ENCODE assay signal across 1 cellular context in the genomic region with DNA sequence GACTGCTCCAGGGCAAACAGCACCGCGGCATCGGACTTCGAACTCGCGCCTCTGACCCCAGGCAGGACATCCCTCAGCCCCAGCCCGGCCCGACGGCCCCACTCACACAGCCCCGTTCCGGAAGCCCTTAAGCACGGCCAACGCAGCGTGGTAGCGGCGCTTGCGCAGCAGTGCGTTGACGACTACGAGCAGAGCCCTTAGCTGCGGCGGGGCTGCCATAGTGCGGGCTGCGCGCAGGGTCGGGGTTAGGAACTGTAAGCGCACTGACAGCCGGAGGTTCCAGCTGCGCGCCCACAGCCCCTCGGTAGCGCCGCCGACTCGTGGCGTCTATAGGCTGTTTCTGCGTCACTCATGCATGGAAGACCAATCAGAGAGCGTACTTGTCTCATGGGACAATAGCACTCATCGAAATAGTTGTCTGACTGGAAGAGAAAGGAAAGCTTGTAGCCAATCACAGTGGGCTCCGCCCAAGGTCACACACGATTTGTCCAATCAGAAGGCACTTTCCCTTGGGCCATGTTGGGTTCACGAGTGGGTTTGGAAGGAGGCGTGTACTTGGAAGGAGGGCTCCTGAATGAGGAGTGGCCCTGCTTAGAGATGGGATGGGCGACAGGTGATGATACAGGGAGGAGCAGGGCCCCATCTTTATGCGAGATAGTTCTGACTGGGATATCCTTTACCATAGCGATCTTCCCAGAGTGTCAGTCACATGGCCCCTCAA.
TF ChIP-seq lines count a peak whose summit lies in the region.

A gene with protein sequence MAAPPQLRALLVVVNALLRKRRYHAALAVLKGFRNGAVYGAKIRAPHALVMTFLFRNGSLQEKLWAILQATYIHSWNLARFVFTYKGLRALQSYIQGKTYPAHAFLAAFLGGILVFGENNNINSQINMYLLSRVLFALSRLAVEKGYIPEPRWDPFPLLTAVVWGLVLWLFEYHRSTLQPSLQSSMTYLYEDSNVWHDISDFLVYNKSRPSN (minus strand): TSS at position 322 of the 721 bp plus-strand sequence. CDS start 103 bp downstream, at position 219.

TF ChIP-seq in HepG2, 621 proteins besides CTCF, POLR2A, EP300 and RAD21 (continued from another document and continues in another):
- no peak for TF ChIP-seq MNT (IDR thresholded peaks at IDR 0.05)
- TF ChIP-seq, protein P1, sequence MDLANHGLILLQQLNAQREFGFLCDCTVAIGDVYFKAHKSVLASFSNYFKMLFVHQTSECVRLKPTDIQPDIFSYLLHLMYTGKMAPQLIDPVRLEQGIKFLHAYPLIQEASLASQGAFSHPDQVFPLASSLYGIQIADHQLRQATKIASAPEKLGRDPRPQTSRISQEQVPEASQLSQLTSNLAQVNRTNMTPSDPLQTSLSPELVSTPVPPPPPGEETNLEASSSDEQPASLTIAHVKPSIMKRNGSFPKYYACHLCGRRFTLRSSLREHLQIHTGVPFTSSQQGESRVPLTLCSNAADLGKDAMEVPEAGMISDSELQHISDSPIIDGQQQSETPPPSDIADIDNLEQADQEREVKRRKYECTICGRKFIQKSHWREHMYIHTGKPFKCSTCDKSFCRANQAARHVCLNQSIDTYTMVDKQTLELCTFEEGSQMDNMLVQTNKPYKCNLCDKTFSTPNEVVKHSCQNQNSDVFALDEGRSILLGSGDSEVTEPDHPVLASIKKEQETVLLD (CRISPR knock-in tag; IDR thresholded peaks at IDR 0.05; ENCODE audit: low read depth): no peak
- TF ChIP-seq ZNF850 (CRISPR knock-in tag; conservative IDR thresholded peaks at IDR 0.05): no peak
- TF ChIP-seq ZNF496 (CRISPR knock-in tag; IDR thresholded peaks at IDR 0.05; ENCODE audit: insufficient replicate concordance): no peak
- no peak for TF ChIP-seq CBX1 (IDR thresholded peaks at IDR 0.05; ENCODE audit: low read depth)
- TF ChIP-seq, protein P2, sequence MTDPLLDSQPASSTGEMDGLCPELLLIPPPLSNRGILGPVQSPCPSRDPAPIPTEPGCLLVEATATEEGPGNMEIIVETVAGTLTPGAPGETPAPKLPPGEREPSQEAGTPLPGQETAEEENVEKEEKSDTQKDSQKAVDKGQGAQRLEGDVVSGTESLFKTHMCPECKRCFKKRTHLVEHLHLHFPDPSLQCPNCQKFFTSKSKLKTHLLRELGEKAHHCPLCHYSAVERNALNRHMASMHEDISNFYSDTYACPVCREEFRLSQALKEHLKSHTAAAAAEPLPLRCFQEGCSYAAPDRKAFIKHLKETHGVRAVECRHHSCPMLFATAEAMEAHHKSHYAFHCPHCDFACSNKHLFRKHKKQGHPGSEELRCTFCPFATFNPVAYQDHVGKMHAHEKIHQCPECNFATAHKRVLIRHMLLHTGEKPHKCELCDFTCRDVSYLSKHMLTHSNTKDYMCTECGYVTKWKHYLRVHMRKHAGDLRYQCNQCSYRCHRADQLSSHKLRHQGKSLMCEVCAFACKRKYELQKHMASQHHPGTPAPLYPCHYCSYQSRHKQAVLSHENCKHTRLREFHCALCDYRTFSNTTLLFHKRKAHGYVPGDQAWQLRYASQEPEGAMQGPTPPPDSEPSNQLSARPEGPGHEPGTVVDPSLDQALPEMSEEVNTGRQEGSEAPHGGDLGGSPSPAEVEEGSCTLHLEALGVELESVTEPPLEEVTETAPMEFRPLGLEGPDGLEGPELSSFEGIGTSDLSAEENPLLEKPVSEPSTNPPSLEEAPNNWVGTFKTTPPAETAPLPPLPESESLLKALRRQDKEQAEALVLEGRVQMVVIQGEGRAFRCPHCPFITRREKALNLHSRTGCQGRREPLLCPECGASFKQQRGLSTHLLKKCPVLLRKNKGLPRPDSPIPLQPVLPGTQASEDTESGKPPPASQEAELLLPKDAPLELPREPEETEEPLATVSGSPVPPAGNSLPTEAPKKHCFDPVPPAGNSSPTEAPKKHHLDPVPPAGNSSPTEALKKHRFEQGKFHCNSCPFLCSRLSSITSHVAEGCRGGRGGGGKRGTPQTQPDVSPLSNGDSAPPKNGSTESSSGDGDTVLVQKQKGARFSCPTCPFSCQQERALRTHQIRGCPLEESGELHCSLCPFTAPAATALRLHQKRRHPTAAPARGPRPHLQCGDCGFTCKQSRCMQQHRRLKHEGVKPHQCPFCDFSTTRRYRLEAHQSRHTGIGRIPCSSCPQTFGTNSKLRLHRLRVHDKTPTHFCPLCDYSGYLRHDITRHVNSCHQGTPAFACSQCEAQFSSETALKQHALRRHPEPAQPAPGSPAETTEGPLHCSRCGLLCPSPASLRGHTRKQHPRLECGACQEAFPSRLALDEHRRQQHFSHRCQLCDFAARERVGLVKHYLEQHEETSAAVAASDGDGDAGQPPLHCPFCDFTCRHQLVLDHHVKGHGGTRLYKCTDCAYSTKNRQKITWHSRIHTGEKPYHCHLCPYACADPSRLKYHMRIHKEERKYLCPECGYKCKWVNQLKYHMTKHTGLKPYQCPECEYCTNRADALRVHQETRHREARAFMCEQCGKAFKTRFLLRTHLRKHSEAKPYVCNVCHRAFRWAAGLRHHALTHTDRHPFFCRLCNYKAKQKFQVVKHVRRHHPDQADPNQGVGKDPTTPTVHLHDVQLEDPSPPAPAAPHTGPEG (CRISPR knock-in tag; IDR thresholded peaks at IDR 0.05): no peak
- TF ChIP-seq TCF12 (IDR thresholded peaks at IDR 0.05): no peak
- TF ChIP-seq TCF12 (CRISPR knock-in tag; IDR thresholded peaks at IDR 0.05): no peak
- TF ChIP-seq TFE3 (CRISPR knock-in tag; IDR thresholded peaks at IDR 0.05): no peak
- TF ChIP-seq, protein P3, sequence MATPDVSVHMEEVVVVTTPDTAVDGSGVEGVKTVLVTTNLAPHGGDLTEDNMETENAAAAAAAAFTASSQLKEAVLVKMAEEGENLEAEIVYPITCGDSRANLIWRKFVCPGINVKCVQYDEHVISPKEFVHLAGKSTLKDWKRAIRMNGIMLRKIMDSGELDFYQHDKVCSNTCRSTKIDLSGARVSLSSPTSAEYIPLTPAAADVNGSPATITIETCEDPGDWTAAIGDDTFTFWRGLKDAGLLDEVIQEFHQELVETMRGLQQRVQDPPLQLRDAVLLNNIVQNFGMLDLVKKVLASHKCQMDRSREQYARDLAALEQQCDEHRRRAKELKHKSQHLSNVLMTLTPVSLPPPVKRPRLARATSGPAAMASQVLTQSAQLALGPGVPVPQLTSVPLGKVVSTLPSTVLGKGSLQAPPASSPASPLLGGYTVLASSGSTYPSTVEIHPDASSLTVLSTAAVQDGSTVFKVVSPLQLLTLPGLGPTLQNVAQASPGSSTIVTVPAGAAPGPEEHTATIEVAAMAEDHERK (CRISPR knock-in tag; IDR thresholded peaks at IDR 0.05; ENCODE audit: low read depth): no peak
- TF ChIP-seq ZBTB25 (CRISPR knock-in tag; IDR thresholded peaks at IDR 0.05): no peak
- TF ChIP-seq ATAD3A (CRISPR knock-in tag; IDR thresholded peaks at IDR 0.05): no peak
- TF ChIP-seq, protein P4, sequence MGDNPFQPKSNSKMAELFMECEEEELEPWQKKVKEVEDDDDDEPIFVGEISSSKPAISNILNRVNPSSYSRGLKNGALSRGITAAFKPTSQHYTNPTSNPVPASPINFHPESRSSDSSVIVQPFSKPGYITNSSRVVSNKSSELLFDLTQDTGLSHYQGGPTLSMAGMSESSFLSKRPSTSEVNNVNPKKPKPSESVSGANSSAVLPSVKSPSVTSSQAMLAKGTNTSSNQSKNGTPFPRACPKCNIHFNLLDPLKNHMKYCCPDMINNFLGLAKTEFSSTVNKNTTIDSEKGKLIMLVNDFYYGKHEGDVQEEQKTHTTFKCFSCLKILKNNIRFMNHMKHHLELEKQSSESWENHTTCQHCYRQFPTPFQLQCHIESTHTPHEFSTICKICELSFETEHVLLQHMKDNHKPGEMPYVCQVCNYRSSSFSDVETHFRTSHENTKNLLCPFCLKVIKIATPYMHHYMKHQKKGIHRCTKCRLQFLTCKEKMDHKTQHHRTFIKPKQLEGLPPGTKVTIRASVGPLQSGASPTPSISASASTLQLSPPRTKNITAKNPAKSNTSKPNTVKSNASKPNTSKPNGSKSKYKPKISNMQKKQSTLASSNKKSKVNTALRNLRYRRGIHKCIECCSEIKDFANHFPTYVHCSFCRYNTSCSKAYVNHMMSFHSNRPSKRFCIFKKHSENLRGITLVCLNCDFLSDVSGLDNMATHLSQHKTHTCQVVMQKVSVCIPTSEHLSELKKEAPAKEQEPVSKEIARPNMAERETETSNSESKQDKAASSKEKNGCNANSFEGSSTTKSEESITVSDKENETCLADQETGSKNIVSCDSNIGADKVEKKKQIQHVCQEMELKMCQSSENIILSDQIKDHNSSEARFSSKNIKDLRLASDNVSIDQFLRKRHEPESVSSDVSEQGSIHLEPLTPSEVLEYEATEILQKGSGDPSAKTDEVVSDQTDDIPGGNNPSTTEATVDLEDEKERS (CRISPR knock-in tag; IDR thresholded peaks at IDR 0.05): no peak
- no peak for TF ChIP-seq ZNF382 (CRISPR knock-in tag; IDR thresholded peaks at IDR 0.05; ENCODE audit: borderline replicate concordance)
- TF ChIP-seq ZNF224 (CRISPR knock-in tag; IDR thresholded peaks at IDR 0.05): no peak
- TF ChIP-seq, protein P5, sequence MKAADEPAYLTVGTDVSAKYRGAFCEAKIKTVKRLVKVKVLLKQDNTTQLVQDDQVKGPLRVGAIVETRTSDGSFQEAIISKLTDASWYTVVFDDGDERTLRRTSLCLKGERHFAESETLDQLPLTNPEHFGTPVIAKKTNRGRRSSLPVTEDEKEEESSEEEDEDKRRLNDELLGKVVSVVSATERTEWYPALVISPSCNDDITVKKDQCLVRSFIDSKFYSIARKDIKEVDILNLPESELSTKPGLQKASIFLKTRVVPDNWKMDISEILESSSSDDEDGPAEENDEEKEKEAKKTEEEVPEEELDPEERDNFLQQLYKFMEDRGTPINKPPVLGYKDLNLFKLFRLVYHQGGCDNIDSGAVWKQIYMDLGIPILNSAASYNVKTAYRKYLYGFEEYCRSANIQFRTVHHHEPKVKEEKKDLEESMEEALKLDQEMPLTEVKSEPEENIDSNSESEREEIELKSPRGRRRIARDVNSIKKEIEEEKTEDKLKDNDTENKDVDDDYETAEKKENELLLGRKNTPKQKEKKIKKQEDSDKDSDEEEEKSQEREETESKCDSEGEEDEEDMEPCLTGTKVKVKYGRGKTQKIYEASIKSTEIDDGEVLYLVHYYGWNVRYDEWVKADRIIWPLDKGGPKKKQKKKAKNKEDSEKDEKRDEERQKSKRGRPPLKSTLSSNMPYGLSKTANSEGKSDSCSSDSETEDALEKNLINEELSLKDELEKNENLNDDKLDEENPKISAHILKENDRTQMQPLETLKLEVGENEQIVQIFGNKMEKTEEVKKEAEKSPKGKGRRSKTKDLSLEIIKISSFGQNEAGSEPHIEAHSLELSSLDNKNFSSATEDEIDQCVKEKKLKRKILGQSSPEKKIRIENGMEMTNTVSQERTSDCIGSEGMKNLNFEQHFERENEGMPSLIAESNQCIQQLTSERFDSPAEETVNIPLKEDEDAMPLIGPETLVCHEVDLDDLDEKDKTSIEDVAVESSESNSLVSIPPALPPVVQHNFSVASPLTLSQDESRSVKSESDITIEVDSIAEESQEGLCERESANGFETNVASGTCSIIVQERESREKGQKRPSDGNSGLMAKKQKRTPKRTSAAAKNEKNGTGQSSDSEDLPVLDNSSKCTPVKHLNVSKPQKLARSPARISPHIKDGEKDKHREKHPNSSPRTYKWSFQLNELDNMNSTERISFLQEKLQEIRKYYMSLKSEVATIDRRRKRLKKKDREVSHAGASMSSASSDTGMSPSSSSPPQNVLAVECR (CRISPR knock-in tag; IDR thresholded peaks at IDR 0.05; ENCODE audit: borderline replicate concordance): peak; percentile 54; the same call in 1 of the 2 replicates
